1 cellular context compared by ENCODE assay signal in the genomic region with DNA sequence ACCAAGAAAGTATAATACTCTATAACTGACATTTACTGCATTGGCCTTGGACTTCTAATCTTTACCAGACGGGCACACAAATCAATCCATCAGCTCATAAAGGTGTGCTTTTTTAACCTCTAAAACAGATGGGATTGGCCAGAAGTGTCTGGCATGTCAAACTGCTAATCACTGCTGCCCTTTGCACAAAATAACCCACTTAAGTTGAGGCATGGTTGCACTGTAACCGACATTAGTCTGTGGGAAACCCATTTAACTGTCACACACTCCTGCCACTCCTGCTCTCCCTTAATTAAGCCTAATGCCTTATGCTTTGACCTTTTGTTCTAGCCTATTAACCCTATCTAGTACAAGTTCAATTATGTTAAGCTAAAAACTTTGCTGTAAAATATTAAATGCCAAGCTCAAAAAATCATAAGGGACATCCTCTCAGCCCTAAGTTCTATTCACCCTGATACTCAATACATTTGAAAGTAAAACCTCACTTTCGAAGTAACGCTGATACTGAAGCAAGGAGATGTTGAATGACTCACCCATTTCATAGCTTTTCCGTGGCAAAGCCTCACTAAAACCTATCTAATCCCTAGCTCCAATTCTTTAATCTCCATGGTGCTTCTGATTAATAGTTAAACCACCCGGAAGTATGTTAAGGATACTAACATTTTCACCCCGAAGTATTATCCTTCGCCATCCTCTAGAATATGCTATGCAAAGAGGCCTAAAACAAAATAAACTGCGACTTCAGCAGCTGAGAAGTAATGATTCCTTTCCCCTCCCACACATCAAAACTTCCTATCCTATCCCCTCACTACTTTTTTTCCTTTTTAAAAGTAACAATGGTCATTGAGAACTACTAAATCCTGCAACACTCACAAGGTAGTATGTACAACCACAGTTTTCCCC.
TF ChIP-seq lines count a peak whose summit lies in the region.

No MANE protein-coding gene starts in this region.

TF ChIP-seq in K562, 482 proteins besides CTCF, POLR2A, EP300 and RAD21 (continued from another document):
- TF ChIP-seq NUFIP1 (IDR thresholded peaks at IDR 0.05; ENCODE audit: partially characterized antibody) (no peak), SETDB1 (IDR thresholded peaks at IDR 0.05; ENCODE audit: low read length) (no peak), MCM2 (IDR thresholded peaks at IDR 0.05; ENCODE audit: low read depth) (no peak), LARP7 (IDR thresholded peaks at IDR 0.05) (no peak), RB1 (IDR thresholded peaks at IDR 0.05; ENCODE audit: low read depth) (no peak), NFE2 (IDR thresholded peaks at IDR 0.05; ENCODE audit: low read depth) (no peak), NRF1 (conservative IDR thresholded peaks at IDR 0.05 in 1 of 2, IDR thresholded peaks at IDR 0.05 in 1 of 2) (no peak), NFRKB (IDR thresholded peaks at IDR 0.05; ENCODE audit: low read depth) (no peak), LCOR (CRISPR knock-in tag; IDR thresholded peaks at IDR 0.05) (no peak), ILF3 (IDR thresholded peaks at IDR 0.05; ENCODE audit: borderline replicate concordance) (no peak), JUN (IDR thresholded peaks at IDR 0.05; ENCODE audit: borderline replicate concordance, low read depth, low read length) (0 out of 2 replicates have a peak, but pooled peaks have one; percentile 15), JUN (CRISPR knock-in tag; IDR thresholded peaks at IDR 0.05; ENCODE audit: borderline replicate concordance) (no peak), ZNF696 (CRISPR knock-in tag; conservative IDR thresholded peaks at IDR 0.05) (no peak), CREBBP (IDR thresholded peaks at IDR 0.05; ENCODE audit: low read depth, low read length) (no peak), JUND (IDR thresholded peaks at IDR 0.05; ENCODE audit: borderline replicate concordance, low read depth, low read length) (peak; percentile 63), JUND (tag; IDR thresholded peaks at IDR 0.05; ENCODE audit: borderline replicate concordance, low read depth, low read length) (no peak; the same call in 2 of the 3 replicates), SMARCE1 (IDR thresholded peaks at IDR 0.05) (peak; percentile 44; the same call in 1 of the 2 replicates), FOXJ2 (tag; IDR thresholded peaks at IDR 0.05) (no peak), ELF1 (tag; IDR thresholded peaks at IDR 0.05) (no peak), RNF2 (IDR thresholded peaks at IDR 0.05) (no peak), RFX5 (IDR thresholded peaks at IDR 0.05; ENCODE audit: low read depth, low read length) (no peak), IFI16 (CRISPR knock-in tag; IDR thresholded peaks at IDR 0.05) (no peak), DPF2 (IDR thresholded peaks at IDR 0.05) (0 out of 2 replicates have a peak, but pooled peaks have one; percentile 35), ZNF239 (CRISPR knock-in tag; IDR thresholded peaks at IDR 0.05) (no peak), FOSL1 (tag; conservative IDR thresholded peaks at IDR 0.05) (peak; percentile 66), ZNF133 (CRISPR knock-in tag; IDR thresholded peaks at IDR 0.05) (no peak), BRD9 (IDR thresholded peaks at IDR 0.05; ENCODE audit: low read depth, partially characterized antibody) (no peak), PRPF4 (IDR thresholded peaks at IDR 0.05; ENCODE audit: insufficient read depth, low read depth, low read length, poor library complexity, severe bottlenecking) (no peak), KLF6 (CRISPR knock-in tag; IDR thresholded peaks at IDR 0.05; ENCODE audit: borderline replicate concordance) (no peak), ETV1 (tag; conservative IDR thresholded peaks at IDR 0.05; ENCODE audit: low read depth) (no peak), KAT7 (CRISPR knock-in tag; IDR thresholded peaks at IDR 0.05; ENCODE audit: borderline replicate concordance) (no peak), ZNF778 (CRISPR knock-in tag; IDR thresholded peaks at IDR 0.05) (no peak), ETV6 (IDR thresholded peaks at IDR 0.05; ENCODE audit: borderline replicate concordance in 1 of 2, low read depth in 2 of 2, low read length in 1 of 2) (no peak), ETV6 (CRISPR knock-in tag; IDR thresholded peaks at IDR 0.05; ENCODE audit: borderline replicate concordance) (no peak), SMARCA4 (IDR thresholded peaks at IDR 0.05) (0 out of 2 replicates have a peak, but pooled peaks have one; percentile 38), PHF8 (IDR thresholded peaks at IDR 0.05; ENCODE audit: borderline replicate concordance, low read length) (no peak), ARID1B (IDR thresholded peaks at IDR 0.05) (peak; percentile 21; the same call in 1 of the 2 replicates), HNRNPL (IDR thresholded peaks at IDR 0.05; ENCODE audit: low read depth, low read length) (no peak), CSDE1 (IDR thresholded peaks at IDR 0.05) (no peak), CEBPG (CRISPR knock-in tag; IDR thresholded peaks at IDR 0.05) (no peak), CEBPG (tag; conservative IDR thresholded peaks at IDR 0.05 in 1 of 2, IDR thresholded peaks at IDR 0.05 in 1 of 2) (no peak), HLTF (IDR thresholded peaks at IDR 0.05) (no peak), ZNF24 (IDR thresholded peaks at IDR 0.05) (peak; percentile 77; the same call in 1 of the 2 replicates), FOXJ3 (CRISPR knock-in tag; IDR thresholded peaks at IDR 0.05) (no peak), NCOA6 (IDR thresholded peaks at IDR 0.05) (no peak), ZBED1 (IDR thresholded peaks at IDR 0.05) (no peak), KDM1A (IDR thresholded peaks at IDR 0.05) (no peak)
- TF ChIP-seq, protein P1, sequence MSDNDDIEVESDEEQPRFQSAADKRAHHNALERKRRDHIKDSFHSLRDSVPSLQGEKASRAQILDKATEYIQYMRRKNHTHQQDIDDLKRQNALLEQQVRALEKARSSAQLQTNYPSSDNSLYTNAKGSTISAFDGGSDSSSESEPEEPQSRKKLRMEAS (CRISPR knock-in tag; IDR thresholded peaks at IDR 0.05) = no peak
- TF ChIP-seq, protein P2, sequence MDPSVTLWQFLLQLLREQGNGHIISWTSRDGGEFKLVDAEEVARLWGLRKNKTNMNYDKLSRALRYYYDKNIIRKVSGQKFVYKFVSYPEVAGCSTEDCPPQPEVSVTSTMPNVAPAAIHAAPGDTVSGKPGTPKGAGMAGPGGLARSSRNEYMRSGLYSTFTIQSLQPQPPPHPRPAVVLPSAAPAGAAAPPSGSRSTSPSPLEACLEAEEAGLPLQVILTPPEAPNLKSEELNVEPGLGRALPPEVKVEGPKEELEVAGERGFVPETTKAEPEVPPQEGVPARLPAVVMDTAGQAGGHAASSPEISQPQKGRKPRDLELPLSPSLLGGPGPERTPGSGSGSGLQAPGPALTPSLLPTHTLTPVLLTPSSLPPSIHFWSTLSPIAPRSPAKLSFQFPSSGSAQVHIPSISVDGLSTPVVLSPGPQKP (CRISPR knock-in tag; IDR thresholded peaks at IDR 0.05) = no peak
- TF ChIP-seq, protein P3, sequence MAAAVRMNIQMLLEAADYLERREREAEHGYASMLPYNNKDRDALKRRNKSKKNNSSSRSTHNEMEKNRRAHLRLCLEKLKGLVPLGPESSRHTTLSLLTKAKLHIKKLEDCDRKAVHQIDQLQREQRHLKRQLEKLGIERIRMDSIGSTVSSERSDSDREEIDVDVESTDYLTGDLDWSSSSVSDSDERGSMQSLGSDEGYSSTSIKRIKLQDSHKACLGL (CRISPR knock-in tag; IDR thresholded peaks at IDR 0.05; ENCODE audit: borderline replicate concordance, poor library complexity, severe bottlenecking) = no peak
- TF ChIP-seq, protein P4, sequence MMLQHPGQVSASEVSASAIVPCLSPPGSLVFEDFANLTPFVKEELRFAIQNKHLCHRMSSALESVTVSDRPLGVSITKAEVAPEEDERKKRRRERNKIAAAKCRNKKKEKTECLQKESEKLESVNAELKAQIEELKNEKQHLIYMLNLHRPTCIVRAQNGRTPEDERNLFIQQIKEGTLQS (IDR thresholded peaks at IDR 0.05) = peak; percentile 76
- TF ChIP-seq, protein P4 (CRISPR knock-in tag; conservative IDR thresholded peaks at IDR 0.05) = no peak
- TF ChIP-seq, protein P5, sequence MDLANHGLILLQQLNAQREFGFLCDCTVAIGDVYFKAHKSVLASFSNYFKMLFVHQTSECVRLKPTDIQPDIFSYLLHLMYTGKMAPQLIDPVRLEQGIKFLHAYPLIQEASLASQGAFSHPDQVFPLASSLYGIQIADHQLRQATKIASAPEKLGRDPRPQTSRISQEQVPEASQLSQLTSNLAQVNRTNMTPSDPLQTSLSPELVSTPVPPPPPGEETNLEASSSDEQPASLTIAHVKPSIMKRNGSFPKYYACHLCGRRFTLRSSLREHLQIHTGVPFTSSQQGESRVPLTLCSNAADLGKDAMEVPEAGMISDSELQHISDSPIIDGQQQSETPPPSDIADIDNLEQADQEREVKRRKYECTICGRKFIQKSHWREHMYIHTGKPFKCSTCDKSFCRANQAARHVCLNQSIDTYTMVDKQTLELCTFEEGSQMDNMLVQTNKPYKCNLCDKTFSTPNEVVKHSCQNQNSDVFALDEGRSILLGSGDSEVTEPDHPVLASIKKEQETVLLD (IDR thresholded peaks at IDR 0.05) = no peak
- TF ChIP-seq, protein P6, sequence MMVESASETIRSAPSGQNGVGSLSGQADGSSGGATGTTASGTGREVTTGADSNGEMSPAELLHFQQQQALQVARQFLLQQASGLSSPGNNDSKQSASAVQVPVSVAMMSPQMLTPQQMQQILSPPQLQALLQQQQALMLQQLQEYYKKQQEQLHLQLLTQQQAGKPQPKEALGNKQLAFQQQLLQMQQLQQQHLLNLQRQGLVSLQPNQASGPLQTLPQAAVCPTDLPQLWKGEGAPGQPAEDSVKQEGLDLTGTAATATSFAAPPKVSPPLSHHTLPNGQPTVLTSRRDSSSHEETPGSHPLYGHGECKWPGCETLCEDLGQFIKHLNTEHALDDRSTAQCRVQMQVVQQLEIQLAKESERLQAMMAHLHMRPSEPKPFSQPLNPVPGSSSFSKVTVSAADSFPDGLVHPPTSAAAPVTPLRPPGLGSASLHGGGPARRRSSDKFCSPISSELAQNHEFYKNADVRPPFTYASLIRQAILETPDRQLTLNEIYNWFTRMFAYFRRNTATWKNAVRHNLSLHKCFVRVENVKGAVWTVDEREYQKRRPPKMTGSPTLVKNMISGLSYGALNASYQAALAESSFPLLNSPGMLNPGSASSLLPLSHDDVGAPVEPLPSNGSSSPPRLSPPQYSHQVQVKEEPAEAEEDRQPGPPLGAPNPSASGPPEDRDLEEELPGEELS (CRISPR knock-in tag; IDR thresholded peaks at IDR 0.05; ENCODE audit: borderline replicate concordance) = no peak
- TF ChIP-seq, protein P7, sequence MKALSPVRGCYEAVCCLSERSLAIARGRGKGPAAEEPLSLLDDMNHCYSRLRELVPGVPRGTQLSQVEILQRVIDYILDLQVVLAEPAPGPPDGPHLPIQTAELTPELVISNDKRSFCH (CRISPR knock-in tag; IDR thresholded peaks at IDR 0.05) = no peak
- TF ChIP-seq, protein P7 (tag; IDR thresholded peaks at IDR 0.05) = no peak
- TF ChIP-seq, protein P8, sequence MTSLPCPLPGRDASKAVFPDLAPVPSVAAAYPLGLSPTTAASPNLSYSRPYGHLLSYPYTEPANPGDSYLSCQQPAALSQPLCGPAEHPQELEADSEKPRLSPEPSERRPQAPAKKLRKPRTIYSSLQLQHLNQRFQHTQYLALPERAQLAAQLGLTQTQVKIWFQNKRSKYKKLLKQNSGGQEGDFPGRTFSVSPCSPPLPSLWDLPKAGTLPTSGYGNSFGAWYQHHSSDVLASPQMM (CRISPR knock-in tag; IDR thresholded peaks at IDR 0.05) = no peak
- TF ChIP-seq, protein P9, sequence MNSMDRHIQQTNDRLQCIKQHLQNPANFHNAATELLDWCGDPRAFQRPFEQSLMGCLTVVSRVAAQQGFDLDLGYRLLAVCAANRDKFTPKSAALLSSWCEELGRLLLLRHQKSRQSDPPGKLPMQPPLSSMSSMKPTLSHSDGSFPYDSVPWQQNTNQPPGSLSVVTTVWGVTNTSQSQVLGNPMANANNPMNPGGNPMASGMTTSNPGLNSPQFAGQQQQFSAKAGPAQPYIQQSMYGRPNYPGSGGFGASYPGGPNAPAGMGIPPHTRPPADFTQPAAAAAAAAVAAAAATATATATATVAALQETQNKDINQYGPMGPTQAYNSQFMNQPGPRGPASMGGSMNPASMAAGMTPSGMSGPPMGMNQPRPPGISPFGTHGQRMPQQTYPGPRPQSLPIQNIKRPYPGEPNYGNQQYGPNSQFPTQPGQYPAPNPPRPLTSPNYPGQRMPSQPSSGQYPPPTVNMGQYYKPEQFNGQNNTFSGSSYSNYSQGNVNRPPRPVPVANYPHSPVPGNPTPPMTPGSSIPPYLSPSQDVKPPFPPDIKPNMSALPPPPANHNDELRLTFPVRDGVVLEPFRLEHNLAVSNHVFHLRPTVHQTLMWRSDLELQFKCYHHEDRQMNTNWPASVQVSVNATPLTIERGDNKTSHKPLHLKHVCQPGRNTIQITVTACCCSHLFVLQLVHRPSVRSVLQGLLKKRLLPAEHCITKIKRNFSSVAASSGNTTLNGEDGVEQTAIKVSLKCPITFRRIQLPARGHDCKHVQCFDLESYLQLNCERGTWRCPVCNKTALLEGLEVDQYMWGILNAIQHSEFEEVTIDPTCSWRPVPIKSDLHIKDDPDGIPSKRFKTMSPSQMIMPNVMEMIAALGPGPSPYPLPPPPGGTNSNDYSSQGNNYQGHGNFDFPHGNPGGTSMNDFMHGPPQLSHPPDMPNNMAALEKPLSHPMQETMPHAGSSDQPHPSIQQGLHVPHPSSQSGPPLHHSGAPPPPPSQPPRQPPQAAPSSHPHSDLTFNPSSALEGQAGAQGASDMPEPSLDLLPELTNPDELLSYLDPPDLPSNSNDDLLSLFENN (IDR thresholded peaks at IDR 0.05; ENCODE audit: low read depth in 2 of 2, low read length in 2 of 2) = no peak
